In genomic region chr6:163744256-163744925, GRCh38 we compare ENCODE assay signal across 1 cellular context.
TF ChIP-seq lines count a peak whose summit lies in the region.

No MANE protein-coding gene starts in this region.

TF ChIP-seq in IMR-90, 13 proteins besides CTCF, POLR2A, EP300 and RAD21:
- TF ChIP-seq SMC3 (IDR thresholded peaks at IDR 0.05; ENCODE audit: low read depth, low read length) (no peak), RCOR1 (IDR thresholded peaks at IDR 0.05; ENCODE audit: insufficient replicate concordance, low read length) (no peak), BHLHE40 (IDR thresholded peaks at IDR 0.05; ENCODE audit: low read depth, low read length) (no peak), RFX5 (IDR thresholded peaks at IDR 0.05; ENCODE audit: low read depth, low read length) (no peak), CEBPB (IDR thresholded peaks at IDR 0.05; ENCODE audit: low read depth, low read length) (no peak), NFE2L2 (IDR thresholded peaks at IDR 0.05; ENCODE audit: low read depth, low read length) (no peak), CHD1 (IDR thresholded peaks at IDR 0.05; ENCODE audit: low read depth, low read length) (no peak), MXI1 (IDR thresholded peaks at IDR 0.05; ENCODE audit: borderline replicate concordance, low read depth, low read length) (no peak), ELK1 (IDR thresholded peaks at IDR 0.05; ENCODE audit: borderline replicate concordance, low read depth, low read length) (no peak), FOS (IDR thresholded peaks at IDR 0.05; ENCODE audit: low read depth, low read length) (no peak)
